Comparison of ENCODE assay signal across 20 cellular contexts in genomic region chr11:94774345-94774744, GRCh38. TPM values are rescaled to one million over a fixed set of nuclear protein-coding genes. Genes with fewer than 3 reads are reported as not detected.
DNase-seq lines count a peak whose midpoint lies in the region; TF ChIP-seq lines count a peak whose summit lies in the region.
"Had no signal": no experiment of that assay in that cellular context is flagged by ENCODE, and none has a peak within 500 bp of the region (broad histone marks: within the 10 kb centered on the region; RNA-seq: fewer than 3 reads in every experiment).

No MANE protein-coding gene starts in this region.

- H3K9me3 Mint-ChIP-seq in type B pancreatic cell: peaks cover 13% of the 10 kb centered on the region
- H3K9me3 Mint-ChIP-seq: CD4-positive, alpha-beta T cell; stimulated activated effector memory CD8-positive, alpha-beta T cell treated with anti-CD3 and anti-CD28 coated beads, Interleukin-12 subunit alpha, Interleukin-12 subunit beta, amount 100 ng/mL, for 72 hours had no signal

- no peak overlapping the region for H3K27ac Mint-ChIP-seq in type B pancreatic cell
- H3K27ac Mint-ChIP-seq: activated CD4-positive, alpha-beta T cell treated with anti-CD3 and anti-CD28 coated beads for 36 hours; CD4-positive, alpha-beta T cell; stimulated activated effector memory CD8-positive, alpha-beta T cell treated with anti-CD3 and anti-CD28 coated beads, Interleukin-12 subunit alpha, Interleukin-12 subunit beta, amount 100 ng/mL, for 72 hours had no signal

- peak overlapping the region; percentile 37 for H3K4me3 Mint-ChIP-seq in type B pancreatic cell
- H3K4me3 Mint-ChIP-seq: activated CD4-positive, alpha-beta T cell treated with anti-CD3 and anti-CD28 coated beads for 36 hours; CD4-positive, alpha-beta T cell; neural crest cell; stimulated activated effector memory CD8-positive, alpha-beta T cell treated with anti-CD3 and anti-CD28 coated beads, Interleukin-12 subunit alpha, Interleukin-12 subunit beta, amount 100 ng/mL, for 72 hours had no signal

- H3K4me3 ChIP-seq in fibroblast of mammary gland (ENCODE audit: control insufficient read depth, low read depth, low read length): no peak overlapping the region
- H3K4me3 ChIP-seq: colonic mucosa, right lobe of liver, transverse colon had no signal

- intact Hi-C loops in posterior vena cava (cut with DNase I): no loop called here

- H3K4me1 Mint-ChIP-seq in type B pancreatic cell (ENCODE audit: unreplicated experiment): peaks cover 44% of the 10 kb centered on the region
- H3K4me1 Mint-ChIP-seq: stimulated activated effector memory CD8-positive, alpha-beta T cell treated with anti-CD3 and anti-CD28 coated beads, Interleukin-12 subunit alpha, Interleukin-12 subunit beta, amount 100 ng/mL, for 72 hours had no signal

- TF ChIP-seq CTCF in fibroblast of mammary gland (conservative IDR thresholded peaks at IDR 0.05; ENCODE audit: control insufficient read depth, insufficient read depth, low read depth, low read length) (no peak), type B pancreatic cell (conservative IDR thresholded peaks at IDR 0.05) (no peak)

- no peaks in the 10 kb centered on the region for H3K27me3 Mint-ChIP-seq in type B pancreatic cell

- peak; percentile 57 for DNase-seq in NCI-H510A treated with DMSO at 0.1 percent for 48 hours (lab: John Stamatoyannopoulos, UW)
- DNase-seq in NCI-H510A (lab: John Stamatoyannopoulos, UW): no peak
- DNase-seq in NCI-H2171 (lab: John Stamatoyannopoulos, UW): peak; percentile 23
- peak; percentile 61 for DNase-seq in fibroblast of mammary gland (ENCODE audit: low read depth)
- no peak for DNase-seq in type B pancreatic cell (ENCODE audit: extremely low spot score, unreplicated experiment)
- DNase-seq in activated CD4-positive, alpha-beta T cell treated with anti-CD3 and anti-CD28 coated beads for 1 hour: no peak
- no peak for DNase-seq in GM19240 (ENCODE audit: insufficient read length, low spot score)
- DNase-seq in posterior vena cava (ENCODE audit: low spot score): no peak
- DNase-seq: activated CD4-positive, alpha-beta T cell treated with anti-CD3 and anti-CD28 coated beads for 36 hours; activated CD8-positive, alpha-beta memory T cell treated with anti-CD3 and anti-CD28 coated beads, Interleukin-2, amount 50 U/mL, for 4 hours; activated naive CD4-positive, alpha-beta T cell; CD4-positive, alpha-beta T cell; colonic mucosa; head of caudate nucleus; Kasumi-1; NCI-H1694 treated with DMSO at 0.1 percent for 48 hours; right lobe of liver; transverse colon had no signal

- H3K36me3 Mint-ChIP-seq in type B pancreatic cell: peaks cover 12% of the 10 kb centered on the region
- H3K36me3 Mint-ChIP-seq: stimulated activated effector memory CD8-positive, alpha-beta T cell treated with anti-CD3 and anti-CD28 coated beads, Interleukin-12 subunit alpha, Interleukin-12 subunit beta, amount 100 ng/mL, for 72 hours had no signal

RNA-seq across cellular contexts. Expression of gene AMOTL1, which starts 6.2 kb away (rescaled TPM):
- total RNA-seq in type B pancreatic cell (ENCODE audit: low replicate concordance) (64.8 and 93.5 TPM in 2 replicates), posterior vena cava (10 to 100 TPM; 47.7 to 78.9 TPM)

Comparison
In these comparisons a context has a peak if more than half of its experiments do, and no peak if none do; other contexts are left out.
1. DNase-seq: peak in NCI-H510A treated with DMSO at 0.1 percent for 48 hours (single experiment), NCI-H2171 (single experiment) and fibroblast of mammary gland (single experiment); none in NCI-H510A (single experiment), type B pancreatic cell (single experiment), activated CD4-positive, alpha-beta T cell treated with anti-CD3 and anti-CD28 coated beads for 1 hour (single experiment), GM19240 (single experiment) and posterior vena cava (single experiment).